ENCODE assay signal across 6 cellular contexts in the genomic region with DNA sequence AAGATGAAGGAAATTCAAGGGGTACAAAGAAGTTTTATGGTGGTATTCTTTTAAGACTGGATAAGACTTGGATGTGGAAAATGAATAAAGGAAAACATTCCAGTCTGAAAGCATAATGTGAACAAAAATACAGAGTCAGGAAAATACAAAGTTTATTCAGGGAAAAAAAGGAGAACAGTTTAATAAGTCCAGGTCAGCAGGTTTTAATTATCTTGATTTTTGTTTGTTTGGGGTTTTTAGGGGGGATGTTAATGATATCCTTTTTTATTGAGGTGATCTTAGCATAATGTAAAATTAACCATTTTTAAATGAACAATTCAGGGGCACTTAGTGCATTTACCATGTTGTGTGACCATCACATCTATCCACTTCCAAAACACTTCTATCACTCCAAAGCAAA.
"Had no signal": no experiment of that assay in that cellular context is flagged by ENCODE, and none has a peak within 500 bp of the region (broad histone marks: within the 10 kb centered on the region; RNA-seq: fewer than 3 reads in every experiment).

No MANE protein-coding gene starts in this region.

- FAIRE-seq: HepG2, HTR-8/SVneo had no signal

- ATAC-seq: HepG2 had no signal

- H3K27ac ChIP-seq: HL-60 had no signal

- DNase-seq: IMR-90, KBM-7, KG1 had no signal
